ENCODE assay signal across 32 cellular contexts in the genomic region with DNA sequence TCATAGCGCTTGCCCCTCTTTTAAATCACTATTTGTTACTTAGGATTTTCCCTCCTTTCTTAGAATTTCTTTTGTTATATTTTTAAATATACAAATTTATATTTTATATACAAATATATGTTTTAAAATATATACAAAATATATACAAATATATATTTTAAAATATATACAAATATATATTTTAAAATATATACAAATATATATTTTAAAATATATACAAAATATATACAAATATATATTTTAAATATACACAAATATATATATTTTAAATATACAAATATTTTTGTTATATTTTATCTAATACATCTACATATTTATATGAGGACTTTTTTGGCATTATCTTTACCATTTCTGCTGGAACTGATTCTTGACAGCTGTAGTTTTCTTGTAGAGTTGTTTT.
"Had no signal": no experiment of that assay in that cellular context is flagged by ENCODE, and none has a peak within 500 bp of the region (broad histone marks: within the 10 kb centered on the region; RNA-seq: fewer than 3 reads in every experiment).

No MANE protein-coding gene starts in this region.

- H3K27ac Mint-ChIP-seq: activated B cell treated with CpG ODN at 0.5 μM for 24 hours; activated CD4-positive, alpha-beta memory T cell treated with anti-CD3 and anti-CD28 coated beads, Interleukin-2, amount 10 ng/mL, durations not matched to agents 7 days and 5 days; activated CD8-positive, alpha-beta memory T cell treated with anti-CD3 and anti-CD28 coated beads, Interleukin-2, amount 10 ng/mL, durations not matched to agents 7 days and 5 days; activated naive CD4-positive, alpha-beta T cell treated with anti-CD3 and anti-CD28 coated beads, Interleukin-2, amount 10 ng/mL, durations not matched to agents 7 days and 5 days; activated naive CD8-positive, alpha-beta T cell treated with anti-CD3 and anti-CD28 coated beads, Interleukin-2, amount 50 U/mL, for 24 hours had no signal

- H3K9ac ChIP-seq: KMS-11 had no signal

- FAIRE-seq: bronchial epithelial cell had no signal

- H3K4me1 ChIP-seq: Peyer's patch had no signal

- H3K27me3 Mint-ChIP-seq: activated B cell treated with CpG ODN at 0.5 μM for 24 hours; activated CD4-positive, alpha-beta memory T cell treated with anti-CD3 and anti-CD28 coated beads, Interleukin-2, amount 10 ng/mL, durations not matched to agents 7 days and 5 days; activated CD8-positive, alpha-beta memory T cell treated with anti-CD3 and anti-CD28 coated beads, Interleukin-2, amount 10 ng/mL, durations not matched to agents 7 days and 5 days; activated naive CD4-positive, alpha-beta T cell treated with anti-CD3 and anti-CD28 coated beads, Interleukin-2, amount 10 ng/mL, durations not matched to agents 7 days and 5 days; activated naive CD8-positive, alpha-beta T cell; activated naive CD8-positive, alpha-beta T cell treated with anti-CD3 and anti-CD28 coated beads, Interleukin-2, amount 50 U/mL, for 24 hours; brain had no signal

- H3K4me3 Mint-ChIP-seq: activated B cell treated with CpG ODN at 0.5 μM for 24 hours; activated CD4-positive, alpha-beta memory T cell treated with anti-CD3 and anti-CD28 coated beads, Interleukin-2, amount 10 ng/mL, durations not matched to agents 7 days and 5 days; activated CD8-positive, alpha-beta memory T cell treated with anti-CD3 and anti-CD28 coated beads, Interleukin-2, amount 10 ng/mL, durations not matched to agents 7 days and 5 days; activated naive CD4-positive, alpha-beta T cell treated with anti-CD3 and anti-CD28 coated beads, Interleukin-2, amount 10 ng/mL, durations not matched to agents 7 days and 5 days; activated naive CD8-positive, alpha-beta T cell; activated naive CD8-positive, alpha-beta T cell treated with anti-CD3 and anti-CD28 coated beads, Interleukin-2, amount 50 U/mL, for 24 hours; brain had no signal

- ATAC-seq: activated CD8-positive, alpha-beta memory T cell treated with anti-CD3 and anti-CD28 coated beads, Interleukin-2, amount 10 ng/mL, durations not matched to agents 7 days and 5 days; activated naive CD8-positive, alpha-beta T cell treated with anti-CD3 and anti-CD28 coated beads, Interleukin-2, amount 50 U/mL, for 24 hours; PC-3; Right ventricle myocardium inferior had no signal

- H3K27ac ChIP-seq: KMS-11, Peyer's patch, RWPE1 had no signal

- H3K27me3 ChIP-seq: Peyer's patch had no signal

- H3K9me3 ChIP-seq: Peyer's patch had no signal

- H3K9me3 Mint-ChIP-seq: activated B cell treated with CpG ODN at 0.5 μM for 24 hours; activated CD4-positive, alpha-beta memory T cell treated with anti-CD3 and anti-CD28 coated beads, Interleukin-2, amount 10 ng/mL, durations not matched to agents 7 days and 5 days; activated naive CD4-positive, alpha-beta T cell treated with anti-CD3 and anti-CD28 coated beads, Interleukin-2, amount 10 ng/mL, durations not matched to agents 7 days and 5 days; activated naive CD8-positive, alpha-beta T cell treated with anti-CD3 and anti-CD28 coated beads, Interleukin-2, amount 50 U/mL, for 24 hours; brain had no signal

- H3K4me3 ChIP-seq: Peyer's patch had no signal

- DNase-seq: activated B cell treated with CpG ODN at 0.5 μM for 24 hours; activated CD4-positive, alpha-beta memory T cell treated with anti-CD3 and anti-CD28 coated beads, Interleukin-2, amount 10 ng/mL, durations not matched to agents 7 days and 5 days; activated CD4-positive, alpha-beta T cell treated with anti-CD3 and anti-CD28 coated beads for 48 hours; activated CD4-positive, CD25-positive, alpha-beta regulatory T cell treated with anti-CD3 and anti-CD28 coated beads, Interleukin-2, amount 50 U/mL, for 72 hours; activated CD8-positive, alpha-beta memory T cell treated with anti-CD3 and anti-CD28 coated beads for 24 hours; activated CD8-positive, alpha-beta memory T cell treated with anti-CD3 and anti-CD28 coated beads, Interleukin-2, amount 10 ng/mL, durations not matched to agents 7 days and 5 days; activated CD8-positive, alpha-beta memory T cell treated with anti-CD3 and anti-CD28 coated beads, Interleukin-2, amount 50 U/mL, for 48 hours; activated effector memory CD4-positive, alpha-beta T cell treated with Interleukin-2 at 50 U/mL for 16 hours; activated naive CD4-positive, alpha-beta T cell treated with anti-CD3 and anti-CD28 coated beads, Interleukin-2, amount 10 ng/mL, durations not matched to agents 7 days and 5 days; activated naive CD8-positive, alpha-beta T cell treated with anti-CD3 and anti-CD28 coated beads, Interleukin-2, amount 50 U/mL, for 24 hours; activated T-cell treated with anti-CD3 and anti-CD28 coated beads, Interleukin-2, amount 50 U/mL, for 48 hours; anterior cingulate cortex; caudate nucleus; MM.1S; MV-4-11; NCI-H1092; NCI-H1436 treated with DMSO at 0.1 percent for 48 hours; NCI-H1694 treated with DMSO at 0.1 percent for 48 hours; NCI-H2029; NCI-H510A; NCI-H748 treated with DMSO at 0.1 percent for 48 hours; NK-92 treated with Interleukin-12 subunit alpha and Interleukin-12 subunit beta, amount 100 ng/mL, for 24 hours; PC-3; Peyer's patch; SW 1271; T1000 had no signal

- H3K4me1 Mint-ChIP-seq: activated B cell treated with CpG ODN at 0.5 μM for 24 hours, brain had no signal
